ENCODE assay signal across 11 cellular contexts in genomic region chr12:78406776-78407335, GRCh38.
DNase-seq lines count a peak whose midpoint lies in the region; ATAC-seq and TF ChIP-seq lines count a peak whose summit lies in the region.
"Had no signal": no experiment of that assay in that cellular context is flagged by ENCODE, and none has a peak within 500 bp of the region (broad histone marks: within the 10 kb centered on the region; RNA-seq: fewer than 3 reads in every experiment).

No MANE protein-coding gene starts in this region.

- no peak overlapping the region for H3K27ac ChIP-seq in effector memory CD4-positive, alpha-beta T cell (ENCODE audit: insufficient read depth, low read length, poor library complexity, severe bottlenecking)
- H3K27ac ChIP-seq: parathyroid adenoma had no signal

- H3K4me1 ChIP-seq in effector memory CD4-positive, alpha-beta T cell (ENCODE audit: control insufficient read depth, insufficient read depth, low read length, poor library complexity, severe bottlenecking): no peaks in the 10 kb centered on the region
- H3K4me1 ChIP-seq: parathyroid adenoma had no signal

- H3K27me3 ChIP-seq in effector memory CD4-positive, alpha-beta T cell (replicated peaks; ENCODE audit: control insufficient read depth, insufficient read depth, low read length, poor library complexity, severe bottlenecking): no peaks in the 10 kb centered on the region

- DNase-seq in GM12865 (ENCODE audit: low read depth) (peak; percentile 44), astrocyte of the spinal cord (ENCODE audit: low read depth, low spot score) (peak; percentile 50), putamen (ENCODE audit: low spot score) (no peak), NCI-H1048 (lab: John Stamatoyannopoulos, UW) (no peak)
- no peak for DNase-seq in effector memory CD4-positive, alpha-beta T cell
- DNase-seq in activated CD4-positive, alpha-beta T cell treated with anti-CD3 and anti-CD28 coated beads for 4 hours: no peak
- DNase-seq: erythroblast, GF-D8 had no signal

- H3K4me3 ChIP-seq in GM12865 (ENCODE audit: low read depth, low read length) (no peak overlapping the region), astrocyte of the spinal cord (ENCODE audit: low read depth, low read length) (no peak overlapping the region)
- no peak overlapping the region for H3K4me3 ChIP-seq in effector memory CD4-positive, alpha-beta T cell (ENCODE audit: insufficient read depth, low read depth, low read length, poor library complexity, severe bottlenecking)

- TF ChIP-seq CTCF in GM12865 (IDR thresholded peaks at IDR 0.05; ENCODE audit: insufficient read depth, low read depth, low read length, missing control alignments) (no peak), astrocyte of the spinal cord (IDR thresholded peaks at IDR 0.05; ENCODE audit: low read depth, low read length) (no peak)

- no peaks in the 10 kb centered on the region for H3K9me3 ChIP-seq in effector memory CD4-positive, alpha-beta T cell (ENCODE audit: control insufficient read depth, low read length)

- in situ Hi-C loops in astrocyte of the spinal cord (cut with HindIII; ENCODE audit: low sequenced_read_pairs): no loop called here

- ATAC-seq in GM21360 (IDR thresholded peaks at IDR 0.05; ENCODE audit: unreplicated experiment) (peak; percentile 97), HG03159 (IDR thresholded peaks at IDR 0.05; ENCODE audit: unreplicated experiment) (peak; percentile 88)

- H3K36me3 ChIP-seq in effector memory CD4-positive, alpha-beta T cell (ENCODE audit: control insufficient read depth, insufficient read depth, low read length): no peaks in the 10 kb centered on the region

Comparison
In these comparisons a context has a peak if more than half of its experiments do, and no peak if none do; other contexts are left out.
1. DNase-seq: peak in GM12865 (single experiment) and astrocyte of the spinal cord (single experiment); none in effector memory CD4-positive, alpha-beta T cell (0 of 3), putamen (single experiment), activated CD4-positive, alpha-beta T cell treated with anti-CD3 and anti-CD28 coated beads for 4 hours (0 of 2) and NCI-H1048 (single experiment).